In genomic region chr1:31787261-31787660, GRCh38 we compare ENCODE assay signal across 12 cellular contexts. TPM values are rescaled to one million over a fixed set of nuclear protein-coding genes. Genes with fewer than 3 reads are reported as not detected.
A peak's percentile ranks its signal among the peaks of the same experiment; 100 is the strongest.
DNase-seq lines count a peak whose midpoint lies in the region; ATAC-seq and TF ChIP-seq lines count a peak whose summit lies in the region.
"Had no signal": no experiment of that assay in that cellular context is flagged by ENCODE, and none has a peak within 500 bp of the region (broad histone marks: within the 10 kb centered on the region; RNA-seq: fewer than 3 reads in every experiment).

No MANE protein-coding gene starts in this region.

- no peaks in the 10 kb centered on the region for H3K36me3 Mint-ChIP-seq in activated T-cell treated with anti-CD3 and anti-CD28 coated beads, Interleukin-2, amount 50 U/mL, for 24 hours (ENCODE audit: low read depth)
- H3K36me3 Mint-ChIP-seq in effector memory CD8-positive, alpha-beta T cell (ENCODE audit: insufficient read depth): peaks cover 12% of the 10 kb centered on the region

- H3K4me3 ChIP-seq in OCI-LY3 (ENCODE audit: low read length): no peak overlapping the region
- no peak overlapping the region for H3K4me3 ChIP-seq in sigmoid colon

- 90% methylated on average over 3 of the region's 3 CpGs for WGBS in sigmoid colon, 2 donors

- H3K79me2 ChIP-seq in OCI-LY3 (ENCODE audit: low read length): no peaks in the 10 kb centered on the region

- H3K27ac ChIP-seq in OCI-LY3 (ENCODE audit: low read length): 0 out of 2 replicates have a peak overlapping the region, but pooled peaks have one; percentile 25
- H3K27ac ChIP-seq in sigmoid colon: peak overlapping the region in 3 of 4 donors; percentile 80 to 84 (median 81)

- H3K27me3 ChIP-seq in OCI-LY3 (ENCODE audit: low read depth, low read length) (no peaks in the 10 kb centered on the region; the same call in 1 of the 2 replicates), sigmoid colon (no peaks in the 10 kb centered on the region)
- H3K27me3 ChIP-seq: SJSA1 had no signal

- H4K20me1 ChIP-seq in OCI-LY3 (ENCODE audit: insufficient read depth, low read length): no peaks in the 10 kb centered on the region

- no peaks in the 10 kb centered on the region for H3K9me3 Mint-ChIP-seq in activated T-cell treated with anti-CD3 and anti-CD28 coated beads, Interleukin-2, amount 50 U/mL, for 24 hours
- no peaks in the 10 kb centered on the region for H3K9me3 Mint-ChIP-seq in effector memory CD8-positive, alpha-beta T cell
- H3K9me3 Mint-ChIP-seq: stimulated activated naive CD8-positive, alpha-beta T cell treated with anti-CD3 and anti-CD28 coated beads, Interleukin-15, Interleukin-2, amounts not matched to agents 100 ng/mL and 50 ng/mL, for 24 hours had no signal

- peak overlapping the region; percentile 85 for H3K4me2 ChIP-seq in OCI-LY3 (ENCODE audit: low read length)

- no peak overlapping the region for H2AFZ ChIP-seq in OCI-LY3 (ENCODE audit: low read depth, low read length)

- intact Hi-C loops in sigmoid colon (cut with DNase I): loop anchor here (5.0 kb wide), 2 partner anchors 140 to 225 kb away; no protein-coding TSS in a partner anchor

- no peaks in the 10 kb centered on the region for H3K27me3 Mint-ChIP-seq in activated T-cell treated with anti-CD3 and anti-CD28 coated beads, Interleukin-2, amount 50 U/mL, for 24 hours
- H3K27me3 Mint-ChIP-seq in effector memory CD8-positive, alpha-beta T cell: peaks cover 0 to 10% of the 10 kb centered on the region in 2 donors
- H3K27me3 Mint-ChIP-seq: stimulated activated naive CD8-positive, alpha-beta T cell treated with anti-CD3 and anti-CD28 coated beads, Interleukin-15, Interleukin-2, amounts not matched to agents 100 ng/mL and 50 ng/mL, for 24 hours had no signal

- no peak overlapping the region for H3K4me3 Mint-ChIP-seq in activated T-cell treated with anti-CD3 and anti-CD28 coated beads, Interleukin-2, amount 50 U/mL, for 24 hours
- H3K4me3 Mint-ChIP-seq in effector memory CD8-positive, alpha-beta T cell: peak overlapping the region; percentile 87 to 88

- ATAC-seq in effector memory CD8-positive, alpha-beta T cell (replicated peaks): no peak
- no peak for ATAC-seq in HG03439 (IDR thresholded peaks at IDR 0.05; ENCODE audit: unreplicated experiment)

- no peaks in the 10 kb centered on the region for H3K9me3 ChIP-seq in OCI-LY3 (ENCODE audit: insufficient read depth, low read length)
- no peaks in the 10 kb centered on the region for H3K9me3 ChIP-seq in sigmoid colon
- H3K9me3 ChIP-seq: SJSA1 had no signal

- no peak for TF ChIP-seq EP300 in sigmoid colon (IDR thresholded peaks at IDR 0.05)

- H3K27ac Mint-ChIP-seq in activated T-cell treated with anti-CD3 and anti-CD28 coated beads, Interleukin-2, amount 50 U/mL, for 24 hours: peak overlapping the region; percentile 90
- peak overlapping the region; percentile 96 for H3K27ac Mint-ChIP-seq in effector memory CD8-positive, alpha-beta T cell

- no peak for DNase-seq in activated T-cell treated with anti-CD3 and anti-CD28 coated beads, Interleukin-2, amount 50 U/mL, for 24 hours
- DNase-seq in activated T-cell treated with anti-CD3 and anti-CD28 coated beads for 4 hours: no peak
- no peak for DNase-seq in effector memory CD8-positive, alpha-beta T cell
- peak; percentile 54 for DNase-seq in sigmoid colon
- no peak for DNase-seq in OCI-M2 (lab: John Stamatoyannopoulos, UW; ENCODE audit: unreplicated experiment)
- DNase-seq in hippocampal formation (lab: John Stamatoyannopoulos, UW): no peak
- DNase-seq: NCI-H446 had no signal

- no peak for TF ChIP-seq CTCF in OCI-LY3 (IDR thresholded peaks at IDR 0.05; ENCODE audit: low read depth, low read length)
- no peak for TF ChIP-seq CTCF in sigmoid colon (IDR thresholded peaks at IDR 0.05)

- H3K36me3 ChIP-seq in OCI-LY3 (replicated peaks; ENCODE audit: low read depth, low read length) (no peaks in the 10 kb centered on the region), sigmoid colon (no peaks in the 10 kb centered on the region)

- TF ChIP-seq POLR2A in sigmoid colon (IDR thresholded peaks at IDR 0.05): no peak

- H3K4me1 Mint-ChIP-seq in activated T-cell treated with anti-CD3 and anti-CD28 coated beads, Interleukin-2, amount 50 U/mL, for 24 hours (ENCODE audit: low read depth): peaks cover 12% of the 10 kb centered on the region
- peaks cover 8 to 15% of the 10 kb centered on the region in 2 donors for H3K4me1 Mint-ChIP-seq in effector memory CD8-positive, alpha-beta T cell (ENCODE audit: low read depth in 2 of 2)

- H3K9ac ChIP-seq in OCI-LY3 (ENCODE audit: low read length): no peak overlapping the region

- H3K4me1 ChIP-seq in OCI-LY3 (ENCODE audit: low read length) (peaks cover 31% of the 10 kb centered on the region), sigmoid colon (peaks cover 0 to 10% (median 4%) of the 10 kb centered on the region in 4 donors)

RNA-seq across cellular contexts. Expression of gene ADGRB2, which starts 23.1 kb away (rescaled TPM):
- 1 to 10 TPM; 1.4 to 3.9 (median 1.5) TPM for total RNA-seq in sigmoid colon
- polyA plus RNA-seq in sigmoid colon: 1 to 10 TPM in 1 of 3 donors, not detected in 2; 1.3 TPM

RNA-seq across cellular contexts. Expression of gene SPOCD1, which starts 28.6 kb away (rescaled TPM):
- under 1 TPM in 2 of 4 donors, not detected in 2; 0.14 to 0.55 TPM for total RNA-seq in sigmoid colon
- under 1 TPM in 1 of 3 donors, not detected in 2; 0.70 TPM for polyA plus RNA-seq in sigmoid colon
- total RNA-seq: activated CD8-positive, alpha-beta memory T cell treated with anti-CD3 and anti-CD28 coated beads for 36 hours had no signal
